Comparison of ENCODE assay signal across 8 cellular contexts in the genomic region with DNA sequence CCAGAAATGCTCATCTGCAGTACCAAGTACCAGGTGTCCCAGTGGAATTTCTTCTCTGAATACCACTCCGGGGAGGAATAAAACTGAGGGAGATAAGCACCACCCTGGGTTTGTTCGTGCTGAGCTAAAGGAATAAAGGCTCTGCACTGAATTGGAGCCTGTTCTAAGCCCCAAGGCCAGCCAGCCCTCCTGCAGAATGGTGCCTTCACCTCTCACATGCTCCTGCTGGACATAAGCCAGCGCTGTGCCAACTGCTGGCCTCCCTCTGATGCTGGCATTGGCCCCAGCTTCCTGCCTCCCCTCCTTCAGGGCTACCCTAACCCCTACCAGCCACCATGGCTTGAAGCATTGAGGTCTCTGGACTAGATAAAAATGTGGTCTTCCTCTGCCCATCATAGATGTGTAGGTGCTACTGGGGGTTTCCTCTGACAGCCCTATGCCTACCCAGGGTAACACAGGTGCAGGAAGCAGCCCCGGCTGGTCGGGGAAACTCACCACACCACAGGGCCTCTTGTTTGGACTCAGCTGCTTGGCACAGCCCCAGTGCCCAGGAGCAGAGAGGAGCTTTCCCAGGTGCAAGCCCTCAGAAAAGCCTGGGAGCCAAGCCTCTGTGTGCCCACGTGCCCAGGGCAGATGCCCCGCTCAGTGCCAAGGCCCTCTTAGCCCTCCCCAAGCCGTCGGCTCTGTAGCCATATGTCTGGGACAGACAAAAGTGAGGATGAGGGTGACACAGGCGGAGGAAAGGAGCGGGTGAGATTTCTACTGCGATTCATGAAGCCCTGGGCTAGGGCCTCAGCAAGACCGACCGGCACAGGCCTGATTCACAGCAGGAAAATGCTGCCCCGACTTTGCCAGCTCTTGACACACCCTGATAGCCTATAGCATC. TPM values are rescaled to one million over a fixed set of nuclear protein-coding genes. Genes with fewer than 3 reads are reported as not detected.
A peak's percentile ranks its signal among the peaks of the same experiment; 100 is the strongest.
DNase-seq lines count a peak whose midpoint lies in the region; ATAC-seq and TF ChIP-seq lines count a peak whose summit lies in the region.

No MANE protein-coding gene starts in this region.

- H3K4me3 Mint-ChIP-seq in activated naive CD8-positive, alpha-beta T cell: peak overlapping the region; percentile 77
- H3K4me3 Mint-ChIP-seq in activated naive CD8-positive, alpha-beta T cell treated with anti-CD3 and anti-CD28 coated beads, Interleukin-2, amount 50 U/mL, for 24 hours: no peak overlapping the region
- H3K4me3 Mint-ChIP-seq in activated naive CD8-positive, alpha-beta T cell treated with anti-CD3 and anti-CD28 coated beads, Interleukin-2, amount 10 ng/mL, durations not matched to agents 7 days and 5 days: peak overlapping the region; percentile 27

- no peak overlapping the region for H3K27ac Mint-ChIP-seq in activated naive CD8-positive, alpha-beta T cell
- no peak overlapping the region for H3K27ac Mint-ChIP-seq in activated naive CD8-positive, alpha-beta T cell treated with anti-CD3 and anti-CD28 coated beads, Interleukin-2, amount 50 U/mL, for 24 hours
- H3K27ac Mint-ChIP-seq in activated naive CD8-positive, alpha-beta T cell treated with anti-CD3 and anti-CD28 coated beads, Interleukin-2, amount 10 ng/mL, durations not matched to agents 7 days and 5 days: peak overlapping the region; percentile 92

- WGBS in mesendoderm (ENCODE audit: extremely low coverage, insufficient coverage, low lambda C conversion rate): no CpG with 5 or more reads among the region's 15 CpGs

- no peak for DNase-seq in activated naive CD8-positive, alpha-beta T cell treated with anti-CD3 and anti-CD28 coated beads, Interleukin-2, amount 50 U/mL, for 24 hours
- no peak for DNase-seq in activated naive CD8-positive, alpha-beta T cell treated with anti-CD3 and anti-CD28 coated beads, Interleukin-2, amount 10 ng/mL, durations not matched to agents 7 days and 5 days
- DNase-seq in mesendoderm (no peak), upper lobe of right lung (no peak)
- no peak for DNase-seq in activated naive CD4-positive, alpha-beta T cell (lab: John Stamatoyannopoulos, UW)

- peak overlapping the region; percentile 2 for H3K18ac ChIP-seq in mesendoderm (ENCODE audit: low read length)

- no peaks in the 10 kb centered on the region for H3K27me3 ChIP-seq in mesendoderm (ENCODE audit: insufficient read depth, low read length, poor library complexity)
- H3K27me3 ChIP-seq in upper lobe of right lung: peaks cover 10% of the 10 kb centered on the region

- POLR2A ChIA-PET in activated naive CD8-positive, alpha-beta T cell treated with anti-CD3 and anti-CD28 coated beads, Interleukin-2, amount 10 ng/mL, durations not matched to agents 7 days and 5 days (lab: Charles Lee): interaction anchor here (0.9 to 1.7 kb wide), 9 partner anchors 9 to 107 kb away, joined by 3 to 11 read pairs (median 4); partner anchors contain the start of gene IGSF9B

- H3K79me1 ChIP-seq in mesendoderm (ENCODE audit: low read length): no peaks in the 10 kb centered on the region

- no peak overlapping the region for H2BK5ac ChIP-seq in mesendoderm (ENCODE audit: low read length)

- no peak overlapping the region for H3K27ac ChIP-seq in mesendoderm (ENCODE audit: low read depth, low read length)
- H3K27ac ChIP-seq in upper lobe of right lung: peak overlapping the region; percentile 49

- H4K8ac ChIP-seq in mesendoderm (ENCODE audit: low read depth, low read length): no peak overlapping the region

- no peak overlapping the region for H3K4ac ChIP-seq in mesendoderm (ENCODE audit: low read depth, low read length)

- peak overlapping the region; percentile 51 for H3K56ac ChIP-seq in mesendoderm (ENCODE audit: low read length)

- H4K5ac ChIP-seq in mesendoderm (ENCODE audit: low read length): no peak overlapping the region

- H3K4me3 ChIP-seq in mesendoderm (ENCODE audit: low read length): no peak overlapping the region
- no peak overlapping the region for H3K4me3 ChIP-seq in upper lobe of right lung

- H3K36me3 ChIP-seq in mesendoderm (ENCODE audit: control insufficient read depth, insufficient read depth, low read length) (no peaks in the 10 kb centered on the region), upper lobe of right lung (no peaks in the 10 kb centered on the region)

- intact Hi-C loops in upper lobe of right lung (cut with DNase I): no loop called here

- no peak overlapping the region for H2BK120ac ChIP-seq in mesendoderm (ENCODE audit: low read depth, low read length)

- no peaks in the 10 kb centered on the region for H3K9me3 Mint-ChIP-seq in activated naive CD8-positive, alpha-beta T cell (ENCODE audit: low read depth)
- H3K9me3 Mint-ChIP-seq in activated naive CD8-positive, alpha-beta T cell treated with anti-CD3 and anti-CD28 coated beads, Interleukin-2, amount 50 U/mL, for 24 hours: no peaks in the 10 kb centered on the region
- H3K9me3 Mint-ChIP-seq in activated naive CD8-positive, alpha-beta T cell treated with anti-CD3 and anti-CD28 coated beads, Interleukin-2, amount 10 ng/mL, durations not matched to agents 7 days and 5 days: no peaks in the 10 kb centered on the region

- no peak for ATAC-seq in activated naive CD8-positive, alpha-beta T cell treated with anti-CD3 and anti-CD28 coated beads, Interleukin-2, amount 50 U/mL, for 24 hours
- ATAC-seq in activated naive CD8-positive, alpha-beta T cell treated with anti-CD3 and anti-CD28 coated beads, Interleukin-2, amount 10 ng/mL, durations not matched to agents 7 days and 5 days (ENCODE audit: low read depth): no peak
- ATAC-seq in upper lobe of right lung (no peak), GM18907 (IDR thresholded peaks at IDR 0.05; ENCODE audit: unreplicated experiment) (no peak), GM21529 (IDR thresholded peaks at IDR 0.05; ENCODE audit: unreplicated experiment) (no peak)

- no peaks in the 10 kb centered on the region for H3K36me3 Mint-ChIP-seq in activated naive CD8-positive, alpha-beta T cell
- H3K36me3 Mint-ChIP-seq in activated naive CD8-positive, alpha-beta T cell treated with anti-CD3 and anti-CD28 coated beads, Interleukin-2, amount 50 U/mL, for 24 hours (ENCODE audit: low read depth): peaks cover 2% of the 10 kb centered on the region
- peaks cover 4% of the 10 kb centered on the region for H3K36me3 Mint-ChIP-seq in activated naive CD8-positive, alpha-beta T cell treated with anti-CD3 and anti-CD28 coated beads, Interleukin-2, amount 10 ng/mL, durations not matched to agents 7 days and 5 days

- peaks cover 12% of the 10 kb centered on the region for H3K4me1 ChIP-seq in mesendoderm (ENCODE audit: control insufficient read depth, low read depth, low read length)
- H3K4me1 ChIP-seq in upper lobe of right lung: peaks cover 29% of the 10 kb centered on the region

- H3K9me3 ChIP-seq in upper lobe of right lung: no peaks in the 10 kb centered on the region

- peak overlapping the region; percentile 34 for H3K9ac ChIP-seq in mesendoderm (ENCODE audit: low read length)

- peak overlapping the region; percentile 57 for H2AK5ac ChIP-seq in mesendoderm (ENCODE audit: low read length)

- H3K23ac ChIP-seq in mesendoderm (ENCODE audit: low read length): no peak overlapping the region

- H3K4me1 Mint-ChIP-seq in activated naive CD8-positive, alpha-beta T cell (ENCODE audit: low read depth): peaks cover 60% of the 10 kb centered on the region
- peaks cover 55% of the 10 kb centered on the region for H3K4me1 Mint-ChIP-seq in activated naive CD8-positive, alpha-beta T cell treated with anti-CD3 and anti-CD28 coated beads, Interleukin-2, amount 50 U/mL, for 24 hours
- H3K4me1 Mint-ChIP-seq in activated naive CD8-positive, alpha-beta T cell treated with anti-CD3 and anti-CD28 coated beads, Interleukin-2, amount 10 ng/mL, durations not matched to agents 7 days and 5 days: peaks cover 46% of the 10 kb centered on the region

- no peak overlapping the region for H2BK15ac ChIP-seq in mesendoderm (replicated peaks; ENCODE audit: low read depth)

- H3K79me2 ChIP-seq in mesendoderm (ENCODE audit: control insufficient read depth, insufficient read depth, low read length): no peaks in the 10 kb centered on the region

- no peaks in the 10 kb centered on the region for H3K27me3 Mint-ChIP-seq in activated naive CD8-positive, alpha-beta T cell
- H3K27me3 Mint-ChIP-seq in activated naive CD8-positive, alpha-beta T cell treated with anti-CD3 and anti-CD28 coated beads, Interleukin-2, amount 50 U/mL, for 24 hours: no peaks in the 10 kb centered on the region
- H3K27me3 Mint-ChIP-seq in activated naive CD8-positive, alpha-beta T cell treated with anti-CD3 and anti-CD28 coated beads, Interleukin-2, amount 10 ng/mL, durations not matched to agents 7 days and 5 days: peaks cover 3% of the 10 kb centered on the region

- no peak for TF ChIP-seq CTCF in upper lobe of right lung (IDR thresholded peaks at IDR 0.05)

- H3K4me2 ChIP-seq in mesendoderm (ENCODE audit: low read length): no peak overlapping the region

RNA-seq across cellular contexts. Expression of gene JAM3, which starts 34.1 kb away (rescaled TPM):
- 10 to 100 TPM; 21.1 to 23.7 TPM for total RNA-seq in activated naive CD8-positive, alpha-beta T cell treated with anti-CD3 and anti-CD28 coated beads, Interleukin-2, amount 10 ng/mL, durations not matched to agents 7 days and 5 days
- polyA plus RNA-seq in mesendoderm (2013, experiment 1 of 2): 21.5 TPM
- 21.3 TPM for polyA plus RNA-seq in mesendoderm (2013, experiment 2 of 2)
- total RNA-seq in upper lobe of right lung: 26.9 TPM
